In the genomic region with DNA sequence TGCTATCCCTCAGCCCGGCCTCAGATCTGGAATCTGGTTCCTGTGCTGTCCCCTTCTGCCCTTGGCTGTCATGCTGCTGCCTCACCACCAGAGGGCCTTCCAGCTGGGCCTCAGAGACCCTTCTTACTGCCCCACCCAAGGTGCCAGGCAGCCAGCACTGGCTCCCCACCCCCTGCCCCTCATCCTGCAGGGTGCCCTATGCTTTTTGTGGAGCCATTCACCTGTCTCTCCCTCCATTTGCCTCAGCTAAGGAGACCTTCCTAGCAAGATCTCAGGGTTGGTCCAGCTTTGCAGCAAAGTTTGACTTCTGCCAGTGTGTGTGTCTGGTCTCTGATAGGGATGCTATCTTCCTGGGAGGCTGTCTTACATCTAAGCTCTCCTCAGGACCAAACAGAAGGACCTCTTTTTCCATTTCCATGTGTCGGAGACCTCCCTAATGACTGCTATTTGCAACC, we compare ENCODE assay signal across 8 cellular contexts.
DNase-seq lines count a peak whose midpoint lies in the region; ATAC-seq and TF ChIP-seq lines count a peak whose summit lies in the region.

No MANE protein-coding gene starts in this region.

- DNase-seq in AML-193 (lab: John Stamatoyannopoulos, UW) (peak; percentile 45 to 49), NCI-H345 treated with DMSO at 0.1 percent for 48 hours (lab: John Stamatoyannopoulos, UW; ENCODE audit: unreplicated experiment) (peak; percentile 58), activated T-cell treated with anti-CD3 and anti-CD28 coated beads for 1 hour (ENCODE audit: low read depth) (peak; percentile 42), fibroblast of pulmonary artery (ENCODE audit: low read depth) (peak; percentile 32)
- peak; percentile 17 to 44 for DNase-seq in stimulated activated CD4-positive, alpha-beta T cell treated with anti-CD3 and anti-CD28 coated beads, Interleukin-12 subunit alpha, Interleukin-12 subunit beta, amount 100 ng/mL, for 24 hours (ENCODE audit: low read depth in 2 of 2)
- DNase-seq in NK-92 treated with Interleukin-12 subunit alpha and Interleukin-12 subunit beta, amount 100 ng/mL, for 24 hours (lab: John Stamatoyannopoulos, UW): no peak

- TF ChIP-seq CTCF in fibroblast of pulmonary artery (IDR thresholded peaks at IDR 0.05; ENCODE audit: low read length, missing control alignments): peak; percentile 84

- H3K4me3 ChIP-seq in fibroblast of pulmonary artery (replicated peaks; ENCODE audit: low read depth, low read length): no peak overlapping the region

- ATAC-seq in GM18511 (IDR thresholded peaks at IDR 0.05; ENCODE audit: unreplicated experiment) (peak; percentile 50), GM21526 (IDR thresholded peaks at IDR 0.05; ENCODE audit: low FRiP score, unreplicated experiment) (no peak)
